Comparison of ENCODE assay signal across 1 cellular context in the genomic region with DNA sequence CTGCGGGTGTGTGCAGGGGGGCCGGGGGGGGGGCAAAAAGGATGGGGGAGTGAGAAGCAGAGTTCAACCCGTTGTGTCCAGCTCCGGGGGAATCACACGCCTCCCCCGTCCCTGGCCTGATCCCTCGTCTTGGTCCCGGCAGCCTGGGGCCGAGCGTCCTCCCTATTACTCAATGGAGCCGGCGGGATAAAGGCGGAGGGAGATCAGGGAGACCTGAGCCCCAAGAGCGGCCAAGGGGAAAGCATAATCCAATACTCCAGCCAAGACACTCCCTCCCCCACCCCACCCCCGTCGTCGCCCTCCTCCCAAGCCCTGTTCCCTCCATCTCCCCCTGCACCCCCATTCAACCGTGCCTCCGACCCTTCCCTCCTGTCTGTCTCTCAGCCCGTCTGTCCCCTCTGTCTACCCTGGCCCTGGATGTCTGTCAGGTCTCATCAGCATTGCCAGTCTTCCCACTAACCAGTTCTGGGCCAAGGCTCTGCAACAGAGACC.
TF ChIP-seq lines count a peak whose summit lies in the region.

No MANE protein-coding gene starts in this region.

TF ChIP-seq in neural cell, 6 proteins besides CTCF, POLR2A, EP300 and RAD21:
- TF ChIP-seq EZH2 (IDR thresholded peaks at IDR 0.05; ENCODE audit: borderline replicate concordance, insufficient read depth, low read length, poor library complexity, severe bottlenecking) (no peak), MXI1 (conservative IDR thresholded peaks at IDR 0.05; ENCODE audit: poor library complexity, severe bottlenecking) (no peak), POLR2AphosphoS5 (IDR thresholded peaks at IDR 0.05) (no peak), TAF1 (IDR thresholded peaks at IDR 0.05; ENCODE audit: low read depth) (no peak), SMC3 (conservative IDR thresholded peaks at IDR 0.05; ENCODE audit: poor library complexity) (no peak)
- TF ChIP-seq, protein P1, sequence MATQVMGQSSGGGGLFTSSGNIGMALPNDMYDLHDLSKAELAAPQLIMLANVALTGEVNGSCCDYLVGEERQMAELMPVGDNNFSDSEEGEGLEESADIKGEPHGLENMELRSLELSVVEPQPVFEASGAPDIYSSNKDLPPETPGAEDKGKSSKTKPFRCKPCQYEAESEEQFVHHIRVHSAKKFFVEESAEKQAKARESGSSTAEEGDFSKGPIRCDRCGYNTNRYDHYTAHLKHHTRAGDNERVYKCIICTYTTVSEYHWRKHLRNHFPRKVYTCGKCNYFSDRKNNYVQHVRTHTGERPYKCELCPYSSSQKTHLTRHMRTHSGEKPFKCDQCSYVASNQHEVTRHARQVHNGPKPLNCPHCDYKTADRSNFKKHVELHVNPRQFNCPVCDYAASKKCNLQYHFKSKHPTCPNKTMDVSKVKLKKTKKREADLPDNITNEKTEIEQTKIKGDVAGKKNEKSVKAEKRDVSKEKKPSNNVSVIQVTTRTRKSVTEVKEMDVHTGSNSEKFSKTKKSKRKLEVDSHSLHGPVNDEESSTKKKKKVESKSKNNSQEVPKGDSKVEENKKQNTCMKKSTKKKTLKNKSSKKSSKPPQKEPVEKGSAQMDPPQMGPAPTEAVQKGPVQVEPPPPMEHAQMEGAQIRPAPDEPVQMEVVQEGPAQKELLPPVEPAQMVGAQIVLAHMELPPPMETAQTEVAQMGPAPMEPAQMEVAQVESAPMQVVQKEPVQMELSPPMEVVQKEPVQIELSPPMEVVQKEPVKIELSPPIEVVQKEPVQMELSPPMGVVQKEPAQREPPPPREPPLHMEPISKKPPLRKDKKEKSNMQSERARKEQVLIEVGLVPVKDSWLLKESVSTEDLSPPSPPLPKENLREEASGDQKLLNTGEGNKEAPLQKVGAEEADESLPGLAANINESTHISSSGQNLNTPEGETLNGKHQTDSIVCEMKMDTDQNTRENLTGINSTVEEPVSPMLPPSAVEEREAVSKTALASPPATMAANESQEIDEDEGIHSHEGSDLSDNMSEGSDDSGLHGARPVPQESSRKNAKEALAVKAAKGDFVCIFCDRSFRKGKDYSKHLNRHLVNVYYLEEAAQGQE (IDR thresholded peaks at IDR 0.05; ENCODE audit: borderline replicate concordance) = no peak
